ENCODE assay signal across 24 cellular contexts in genomic region chr15:63114465-63114864, GRCh38.
"Had no signal": no experiment of that assay in that cellular context is flagged by ENCODE, and none has a peak within 500 bp of the region (broad histone marks: within the 10 kb centered on the region; RNA-seq: fewer than 3 reads in every experiment).

No MANE protein-coding gene starts in this region.

- H3K9me3 ChIP-seq: breast epithelium, right lobe of liver, thyroid gland, upper lobe of right lung had no signal

- FAIRE-seq: colon had no signal

- H3K4me3 ChIP-seq: breast epithelium, heart right ventricle, right lobe of liver, skin epidermis, thyroid gland, upper lobe of right lung had no signal

- H3K27ac ChIP-seq: breast epithelium, epithelial cell of prostate, heart right ventricle, right lobe of liver, skin epidermis, thyroid gland, upper lobe of right lung had no signal

- H3K27me3 ChIP-seq: breast epithelium, heart right ventricle, right lobe of liver, thyroid gland, upper lobe of right lung had no signal

- H3K4me1 ChIP-seq: breast epithelium, thyroid gland, upper lobe of right lung had no signal

- H3K36me3 ChIP-seq: breast epithelium, heart right ventricle, right lobe of liver, thyroid gland, upper lobe of right lung had no signal

- ATAC-seq: activated CD4-positive, alpha-beta T cell treated with anti-CD3 and anti-CD28 coated beads for 36 hours; activated T-helper 17 cell treated with anti-CD3 and anti-CD28 coated beads, Interleukin-2, amount 50 U/mL, for 72 hours; left cardiac atrium; right lobe of liver; upper lobe of right lung; WTC11 had no signal

- DNase-seq: activated CD4-positive, alpha-beta T cell treated with anti-CD3 and anti-CD28 coated beads for 36 hours; activated CD4-positive, alpha-beta T cell treated with anti-CD3 and anti-CD28 coated beads, Interleukin-2, amount 50 U/mL, for 4 hours; activated CD8-positive, alpha-beta memory T cell treated with anti-CD3 and anti-CD28 coated beads for 24 hours; activated CD8-positive, alpha-beta memory T cell treated with anti-CD3 and anti-CD28 coated beads, Interleukin-2, amount 50 U/mL, for 4 hours; activated T-cell treated with anti-CD3 and anti-CD28 coated beads, Interleukin-2, amount 50 U/mL, for 24 hours; endodermal cell; heart right ventricle; islet precursor cell; left cardiac atrium; naive B cell; occipital lobe; posterior cingulate gyrus; right lobe of liver; stimulated activated CD4-positive, alpha-beta T cell treated with anti-CD3 and anti-CD28 coated beads, Interleukin-1b, Interleukin-23, amount 100 ng/mL, for 48 hours; substantia nigra; T-helper 9 cell; thyroid gland; upper lobe of right lung had no signal
